In the genomic region with DNA sequence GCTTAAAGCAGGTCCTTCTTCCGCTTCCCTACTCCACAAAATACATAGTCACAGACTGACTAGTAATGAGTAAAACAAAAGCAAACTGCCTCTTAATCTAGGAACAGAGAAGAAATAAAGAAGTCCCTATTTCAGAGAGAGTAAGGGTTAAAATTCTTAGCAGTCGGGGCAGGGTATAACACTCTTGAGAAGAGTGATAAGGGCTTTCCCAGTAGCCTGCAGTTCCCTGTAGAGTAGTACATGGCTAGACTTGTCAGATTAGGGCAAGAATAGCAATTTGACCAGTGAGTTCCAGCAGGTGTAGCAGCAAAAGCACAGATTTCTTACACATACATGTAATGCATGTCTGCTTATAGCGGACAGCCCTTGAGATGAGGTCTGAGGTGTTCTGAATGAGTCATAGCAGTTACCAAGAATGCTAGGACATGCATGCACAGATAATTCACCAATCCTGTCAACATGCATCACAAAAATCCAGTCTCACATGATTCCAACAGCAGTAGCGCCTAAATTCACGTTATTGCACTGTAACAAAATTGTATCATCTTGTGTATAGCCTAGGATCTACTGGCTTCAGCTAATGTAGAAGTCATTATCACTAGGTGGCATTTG, we compare ENCODE assay signal across 22 cellular contexts. TPM values are rescaled to one million over a fixed set of nuclear protein-coding genes. Genes with fewer than 3 reads are reported as not detected.
DNase-seq lines count a peak whose midpoint lies in the region; ATAC-seq, FAIRE-seq and TF ChIP-seq lines count a peak whose summit lies in the region.
"Had no signal": no experiment of that assay in that cellular context is flagged by ENCODE, and none has a peak within 500 bp of the region (broad histone marks: within the 10 kb centered on the region; RNA-seq: fewer than 3 reads in every experiment).

No MANE protein-coding gene starts in this region.

- BruUV-seq in HCT116 (replicated peaks; lab: Mats Ljungman, UMichigan) = no TSS peak

- DNase-seq in A549 (ENCODE audit: low read depth in 1 of 2, low spot score in 1 of 2) (no peak), HCT116 (ENCODE audit: low read depth, low spot score) (no peak), astrocyte (ENCODE audit: low read depth) (peak; percentile 16), left ventricle myocardium inferior (no peak), NCI-H1105 treated with DMSO at 0.1 percent for 48 hours (lab: John Stamatoyannopoulos, UW) (no peak), NCI-H1436 treated with DMSO at 0.1 percent for 48 hours (lab: John Stamatoyannopoulos, UW) (no peak), ascending aorta (ENCODE audit: low spot score in 2 of 2) (no peak)
- DNase-seq: ACHN; activated effector memory CD4-positive, alpha-beta T cell treated with anti-CD3 and anti-CD28 coated beads, Interleukin-2, amount 50 U/mL, for 16 hours; DMS79; H7; KG1; lower lobe of right lung; NCI-H1092; NCI-H774; ovary; stimulated activated CD4-positive, alpha-beta T cell treated with anti-CD3 and anti-CD28 coated beads, Interleukin-1b, Interleukin-23, amount 100 ng/mL, for 48 hours; upper lobe of right lung had no signal

- H3K27me3 Mint-ChIP-seq in astrocyte (ENCODE audit: low read depth, unreplicated experiment) = no peaks in the 10 kb centered on the region

- H3K4me1 ChIP-seq in A549 (no peaks in the 10 kb centered on the region), HCT116 (ENCODE audit: control insufficient read depth in 1 of 2, insufficient read depth in 2 of 2, low read length in 2 of 2) (no peaks in the 10 kb centered on the region), astrocyte (ENCODE audit: insufficient read depth, low read length) (no peaks in the 10 kb centered on the region), left ventricle myocardium inferior (peaks cover 39% of the 10 kb centered on the region), ascending aorta (no peaks in the 10 kb centered on the region)
- H3K4me1 ChIP-seq: lower lobe of right lung, upper lobe of right lung had no signal

- intact Hi-C loops in HCT116 (cut with micrococcal nuclease) = no loop called here
- intact Hi-C loops in left ventricle myocardium inferior (cut with micrococcal nuclease) = no loop called here
- intact Hi-C loops in ascending aorta (cut with DNase I) = no loop called here

- FAIRE-seq in A549 (lab: Jason Lieb, UNC) (no peak), astrocyte (lab: Jason Lieb, UNC) (no peak)
- FAIRE-seq: endometrium had no signal

- no peaks in the 10 kb centered on the region for H3K79me2 ChIP-seq in HCT116 (ENCODE audit: insufficient read depth, low read length)
- H3K79me2 ChIP-seq in astrocyte (ENCODE audit: insufficient read depth, low read length) = peaks cover 3% of the 10 kb centered on the region

- no peaks in the 10 kb centered on the region for H3K27me3 ChIP-seq in HCT116 (ENCODE audit: insufficient read depth, low read length)
- no peaks in the 10 kb centered on the region for H3K27me3 ChIP-seq in astrocyte (ENCODE audit: insufficient read depth, low read length)
- H3K27me3 ChIP-seq in left ventricle myocardium inferior (ENCODE audit: low read depth) = no peaks in the 10 kb centered on the region
- no peaks in the 10 kb centered on the region for H3K27me3 ChIP-seq in ascending aorta
- H3K27me3 ChIP-seq: ovary, upper lobe of right lung had no signal

- peak; percentile 22 to 47; a peak in 3 of 6 replicates for ATAC-seq in A549
- peak; percentile 38 for ATAC-seq in HCT116
- no peak for ATAC-seq in HG02981 (IDR thresholded peaks at IDR 0.05; ENCODE audit: unreplicated experiment)
- ATAC-seq: lower lobe of right lung, SK-N-SH treated with all-trans-retinoic acid at 6 μM for 48 hours, upper lobe of right lung had no signal

- H3K27ac ChIP-seq in A549 = no peak overlapping the region
- no peak overlapping the region for H3K27ac ChIP-seq in HCT116 (ENCODE audit: low read depth, low read length)
- no peak overlapping the region for H3K27ac ChIP-seq in astrocyte (ENCODE audit: low read depth, low read length)
- peak overlapping the region; percentile 14 for H3K27ac ChIP-seq in left ventricle myocardium inferior (replicated peaks)
- H3K27ac ChIP-seq in ascending aorta = no peak overlapping the region
- H3K27ac ChIP-seq: lower lobe of right lung, ovary, upper lobe of right lung had no signal

- H3K9me2 ChIP-seq in HCT116 (ENCODE audit: insufficient read depth) = no peaks in the 10 kb centered on the region

- H3K4me3 Mint-ChIP-seq in astrocyte (ENCODE audit: unreplicated experiment) = no peak overlapping the region
- H3K4me3 Mint-ChIP-seq: CD14-positive monocyte had no signal

- no peaks in the 10 kb centered on the region for H3K36me3 ChIP-seq in HCT116 (ENCODE audit: control insufficient read depth in 1 of 2, insufficient read depth in 2 of 2, low read length in 2 of 2)
- H3K36me3 ChIP-seq in astrocyte (ENCODE audit: insufficient read depth, low read length) = no peaks in the 10 kb centered on the region
- H3K36me3 ChIP-seq in left ventricle myocardium inferior = no peaks in the 10 kb centered on the region
- H3K36me3 ChIP-seq in ascending aorta = no peaks in the 10 kb centered on the region
- H3K36me3 ChIP-seq: lower lobe of right lung, ovary, upper lobe of right lung had no signal

- POLR2A ChIA-PET in A549 (lab: Yijun Ruan, JAX) (no interaction called here), HCT116 (lab: Charles Lee) (no interaction called here)

- H4K20me1 ChIP-seq in HCT116 (ENCODE audit: insufficient read depth) (no peaks in the 10 kb centered on the region), astrocyte (ENCODE audit: insufficient read depth, low read length) (peaks cover 48% of the 10 kb centered on the region)

- no peaks in the 10 kb centered on the region for H3K9me3 Mint-ChIP-seq in astrocyte (ENCODE audit: unreplicated experiment)
- H3K9me3 Mint-ChIP-seq: CD14-positive monocyte had no signal

- no peak for TF ChIP-seq EP300 in A549 (IDR thresholded peaks at IDR 0.05)

- H3K4me1 Mint-ChIP-seq in astrocyte (ENCODE audit: low read depth, unreplicated experiment) = peaks cover 13% of the 10 kb centered on the region

- H3K4me2 ChIP-seq in A549 (no peak overlapping the region), HCT116 (ENCODE audit: low read length) (no peak overlapping the region), astrocyte (ENCODE audit: low read length) (no peak overlapping the region)

- RAD21 ChIA-PET in HCT116 (lab: Charles Lee; ENCODE audit: low non-redundant PET in 1 of 2, low total read pairs in 2 of 2, uncharacterized antibody in 2 of 2, unreplicated experiment in 2 of 2) = no interaction called here

- WGBS in A549 (ENCODE audit: missing lambda C conversion rate) = 91% methylated on average over 5 of the region's 5 CpGs

- H2AFZ ChIP-seq in HCT116 (ENCODE audit: low read depth, low read length, poor library complexity, severe bottlenecking) (no peak overlapping the region), astrocyte (ENCODE audit: low read depth, low read length) (no peak overlapping the region)

- TF ChIP-seq CTCF in A549 (IDR thresholded peaks at IDR 0.05) = no peak
- no peak for TF ChIP-seq CTCF in HCT116 (IDR thresholded peaks at IDR 0.05 in 2 of 3, conservative IDR thresholded peaks at IDR 0.05 in 1 of 3; ENCODE audit: borderline replicate concordance in 1 of 3, insufficient read depth in 1 of 3, low read depth in 2 of 3, low read length in 2 of 3)
- no peak for TF ChIP-seq CTCF in astrocyte (IDR thresholded peaks at IDR 0.05; ENCODE audit: insufficient read depth, low read depth, low read length)
- TF ChIP-seq CTCF in left ventricle myocardium inferior (IDR thresholded peaks at IDR 0.05; ENCODE audit: borderline replicate concordance) = no peak
- TF ChIP-seq CTCF in ascending aorta (IDR thresholded peaks at IDR 0.05) = no peak

- H3K27ac Mint-ChIP-seq in astrocyte (ENCODE audit: unreplicated experiment) = no peak overlapping the region
- H3K27ac Mint-ChIP-seq: CD14-positive monocyte had no signal

- TF ChIP-seq POLR2A in A549 (IDR thresholded peaks at IDR 0.05; ENCODE audit: low read length) = no peak
- TF ChIP-seq POLR2A in HCT116 (IDR thresholded peaks at IDR 0.05; ENCODE audit: borderline replicate concordance, extremely low read depth, insufficient read depth, insufficient read length) = no peak

- H3K36me3 Mint-ChIP-seq in astrocyte (ENCODE audit: low read depth, unreplicated experiment) = no peaks in the 10 kb centered on the region

- TF ChIP-seq RAD21 in A549 (conservative IDR thresholded peaks at IDR 0.05 in 1 of 2, IDR thresholded peaks at IDR 0.05 in 1 of 2) (no peak), HCT116 (IDR thresholded peaks at IDR 0.05; ENCODE audit: low read depth) (no peak)

- H3K9ac ChIP-seq in HCT116 (ENCODE audit: low read length) (no peak overlapping the region), astrocyte (ENCODE audit: low read length) (no peak overlapping the region)

- CTCF ChIA-PET in A549 (lab: Yijun Ruan, JAX) = interaction anchor here (1.0 kb wide), 1 partner anchor 32 kb away, joined by 4 read pairs; no protein-coding TSS in a partner anchor
- CTCF ChIA-PET in HCT116 (lab: Charles Lee) = no interaction called here

- H3K9me3 ChIP-seq in A549 (no peaks in the 10 kb centered on the region), HCT116 (ENCODE audit: control insufficient read depth in 1 of 2, insufficient read depth in 1 of 2, low read depth in 1 of 2, low read length in 2 of 2) (no peaks in the 10 kb centered on the region), astrocyte (ENCODE audit: insufficient read depth, low read depth, low read length) (no peaks in the 10 kb centered on the region), left ventricle myocardium inferior (replicated peaks) (no peaks in the 10 kb centered on the region), ascending aorta (no peaks in the 10 kb centered on the region)
- H3K9me3 ChIP-seq: lower lobe of right lung, ovary, upper lobe of right lung had no signal

- no peak overlapping the region for H3K4me3 ChIP-seq in A549
- H3K4me3 ChIP-seq in HCT116 (replicated peaks in 1 of 2; ENCODE audit: low read depth in 1 of 2, low read length in 2 of 2) = no peak overlapping the region
- no peak overlapping the region for H3K4me3 ChIP-seq in astrocyte (ENCODE audit: insufficient read depth, low read depth, low read length)
- H3K4me3 ChIP-seq in left ventricle myocardium inferior = no peak overlapping the region
- no peak overlapping the region for H3K4me3 ChIP-seq in ascending aorta
- H3K4me3 ChIP-seq: lower lobe of right lung, ovary, upper lobe of right lung had no signal

TF ChIP-seq in A549, 52 proteins besides CTCF, POLR2A, EP300 and RAD21 (continues in another document):
- TF ChIP-seq SMC3 (IDR thresholded peaks at IDR 0.05) = no peak

TF ChIP-seq in HCT116, 20 proteins besides CTCF, POLR2A, EP300 and RAD21:
- no peak for TF ChIP-seq CBX3 (IDR thresholded peaks at IDR 0.05; ENCODE audit: low read depth)
- TF ChIP-seq FOSL1 (IDR thresholded peaks at IDR 0.05; ENCODE audit: low read depth) = no peak
- no peak for TF ChIP-seq EZH2 (IDR thresholded peaks at IDR 0.05)
- no peak for TF ChIP-seq ZFX (IDR thresholded peaks at IDR 0.05)
TF ChIP-seq in HCT116: peak in this region for 0.

RNA-seq across cellular contexts. Expression of a gene that starts 40.7 kb away (rescaled TPM):
- polyA plus RNA-seq in A549 (2011; rRNA removed) (15.6 and 23.1 TPM in 2 replicates), A549 (2017; fragmentation: RNase III; extraction: RNeasy Plus Mini Kit Qiagen cat#74134 plus additional on column Dnase treatment) (7.4 to 8.0 TPM (median 7.8 TPM) in 3 replicates)
- polyA plus RNA-seq in A549 (2012; cell fraction: cytosol; rRNA removed) = 3.7 and 4.1 TPM in 2 replicates
- polyA plus RNA-seq in A549 (2012; cell fraction: nucleus; rRNA removed) = 4.4 and 6.8 TPM in 2 replicates
- polyA minus RNA-seq in A549 (2011; rRNA and poly(A)+ RNA removed) = 17.9 and 21.4 TPM in 2 replicates
- total RNA-seq in HCT116 (2021; ENCODE audit: unreplicated experiment) (29.1 TPM), astrocyte (32.8 and 33.3 TPM in 2 replicates), left ventricle myocardium inferior (34.8 TPM), ascending aorta (0.96 TPM)
- polyA plus RNA-seq in HCT116 (2012) = 10.3 and 12.6 TPM in 2 replicates

Comparison
In these comparisons a context has a peak if more than half of its experiments do, and no peak if none do; other contexts are left out.
1. RNA of a gene that starts 40.7 kb away (total RNA-seq): 34.8 TPM in left ventricle myocardium inferior (single experiment), 32.8 to 33.3 TPM in astrocyte and 29.1 TPM in HCT116 (single experiment); 0.96 TPM in ascending aorta (single experiment); every median in the first group is over 10 times any median in the second.